In genomic region chr4:80592950-80593349, GRCh38 we compare ENCODE assay signal across 9 cellular contexts.
DNase-seq lines count a peak whose midpoint lies in the region; ATAC-seq and TF ChIP-seq lines count a peak whose summit lies in the region.
"Had no signal": no experiment of that assay in that cellular context is flagged by ENCODE, and none has a peak within 500 bp of the region (broad histone marks: within the 10 kb centered on the region; RNA-seq: fewer than 3 reads in every experiment).

No MANE protein-coding gene starts in this region.

- TF ChIP-seq CTCF in GM12865 (IDR thresholded peaks at IDR 0.05; ENCODE audit: insufficient read depth, low read depth, low read length, missing control alignments) (peak; percentile 7), epithelial cell of esophagus (IDR thresholded peaks at IDR 0.05; ENCODE audit: insufficient read depth, low read depth, low read length, missing control alignments) (peak; percentile 37)

- DNase-seq in GM12865 (ENCODE audit: low read depth) (peak; percentile 7), epithelial cell of esophagus (ENCODE audit: low read depth) (peak; percentile 6), D341Med (ENCODE audit: low spot score) (no peak), H4 (ENCODE audit: low spot score) (no peak)
- DNase-seq in activated T-cell treated with anti-CD3 and anti-CD28 coated beads, Interleukin-2, amount 50 U/mL, for 48 hours: no peak
- DNase-seq: Right ventricle myocardium superior had no signal

- peak; percentile 71 for ATAC-seq in GM21423 (IDR thresholded peaks at IDR 0.05; ENCODE audit: unreplicated experiment)
- peak; percentile 71 for ATAC-seq in HG03521 (IDR thresholded peaks at IDR 0.05; ENCODE audit: unreplicated experiment)
- no peak for ATAC-seq in GM18505 (IDR thresholded peaks at IDR 0.05; ENCODE audit: unreplicated experiment)

- TF ChIP-seq POLR2A in GM18505 (IDR thresholded peaks at IDR 0.05; ENCODE audit: borderline replicate concordance, extremely low read depth, insufficient read depth, insufficient read length): no peak

- H3K4me3 ChIP-seq in GM12865 (ENCODE audit: low read depth, low read length) (no peak overlapping the region), epithelial cell of esophagus (ENCODE audit: low read length) (no peak overlapping the region)

Comparison
In these comparisons a context has a peak if more than half of its experiments do, and no peak if none do; other contexts are left out.
1. DNase-seq: peak in GM12865 (single experiment) and epithelial cell of esophagus (single experiment); none in D341Med (single experiment), H4 (single experiment) and activated T-cell treated with anti-CD3 and anti-CD28 coated beads, Interleukin-2, amount 50 U/mL, for 48 hours (0 of 2).